8 cellular contexts compared by ENCODE assay signal in the genomic region with DNA sequence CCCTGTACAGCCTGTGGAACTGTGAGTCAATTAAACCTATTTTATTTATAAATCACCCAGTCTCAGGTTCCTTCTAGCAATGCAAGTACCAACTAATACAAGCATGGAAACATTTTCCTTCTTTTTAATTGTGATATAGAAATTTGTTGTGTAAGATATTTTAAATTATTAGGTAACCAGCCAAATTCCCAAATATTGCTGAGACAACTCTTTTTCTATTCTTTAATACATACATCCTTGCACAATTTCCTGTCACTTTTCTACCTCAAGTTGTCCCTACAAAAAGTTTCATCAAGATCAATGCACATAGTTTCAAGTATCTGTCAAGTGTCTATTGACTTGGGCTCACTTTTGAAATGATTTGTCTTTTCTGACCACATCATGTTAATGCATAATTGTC.
"Had no signal": no experiment of that assay in that cellular context is flagged by ENCODE, and none has a peak within 500 bp of the region (broad histone marks: within the 10 kb centered on the region; RNA-seq: fewer than 3 reads in every experiment).

No MANE protein-coding gene starts in this region.

- H2AFZ ChIP-seq: GM23248 had no signal

- H3K9me3 ChIP-seq: HAP-1 had no signal

- H3K27ac ChIP-seq: GM23248, HL-60 had no signal

- H3K36me3 ChIP-seq: HAP-1 had no signal

- H3K4me3 ChIP-seq: GM23248, HAP-1 had no signal

- H3K4me1 ChIP-seq: HAP-1 had no signal

- H3K9ac ChIP-seq: GM23248 had no signal

- ATAC-seq: HCT116 had no signal

- DNase-seq: GM23248, GOT3, H7, HFFc6, KG1 had no signal
